In genomic region chr18:78156466-78156865, GRCh38 we compare ENCODE assay signal across 21 cellular contexts.
DNase-seq lines count a peak whose midpoint lies in the region; ATAC-seq, FAIRE-seq and TF ChIP-seq lines count a peak whose summit lies in the region.
"Had no signal": no experiment of that assay in that cellular context is flagged by ENCODE, and none has a peak within 500 bp of the region (broad histone marks: within the 10 kb centered on the region; RNA-seq: fewer than 3 reads in every experiment).

No MANE protein-coding gene starts in this region.

- H3K79me1 ChIP-seq in mesendoderm (ENCODE audit: low read length) = no peaks in the 10 kb centered on the region

- no peak overlapping the region for H3K18ac ChIP-seq in mesendoderm (ENCODE audit: low read length)

- CTCF ChIA-PET in K562 (lab: Yijun Ruan, JAX; ENCODE audit: low intra/inter-chr PET ratio) = no interaction called here

- no peak overlapping the region for H2BK120ac ChIP-seq in mesendoderm (ENCODE audit: low read depth, low read length)

- no peak overlapping the region for H2AFZ ChIP-seq in K562 (ENCODE audit: low read depth, low read length)
- H2AFZ ChIP-seq: GM23248 had no signal

- no peaks in the 10 kb centered on the region for H3K79me2 ChIP-seq in K562 (ENCODE audit: control insufficient read depth, insufficient read depth, low read length)
- no peaks in the 10 kb centered on the region for H3K79me2 ChIP-seq in mesendoderm (ENCODE audit: control insufficient read depth, insufficient read depth, low read length)

- H3K27me3 ChIP-seq in HUES6 (ENCODE audit: control insufficient read depth, insufficient read depth, low read length) = no peaks in the 10 kb centered on the region
- peaks cover 0 to 16% of the 10 kb centered on the region in 2 experiments; a peak in 1 of 5 replicates for H3K27me3 ChIP-seq in K562 (ENCODE audit: control insufficient read depth in 2 of 2, insufficient read depth in 2 of 2, low read length in 2 of 2)
- no peaks in the 10 kb centered on the region for H3K27me3 ChIP-seq in mesendoderm (ENCODE audit: insufficient read depth, low read length, poor library complexity)
- no peaks in the 10 kb centered on the region for H3K27me3 ChIP-seq in thyroid gland
- H3K27me3 ChIP-seq: BE2C had no signal

- in situ Hi-C loops in K562 (cut with MboI) = no loop called here

- H4K8ac ChIP-seq in mesendoderm (ENCODE audit: low read depth, low read length) = no peak overlapping the region

- TF ChIP-seq POLR2A in K562 (conservative IDR thresholded peaks at IDR 0.05) = no peak
- no peak for TF ChIP-seq POLR2A in thyroid gland (IDR thresholded peaks at IDR 0.05)

- WGBS in K562 (ENCODE audit: insufficient coverage, low coverage, missing lambda C conversion rate) = 0% methylated on average over 1 of the region's 1 CpG
- no CpG with 5 or more reads among the region's 1 CpG for WGBS in mesendoderm (ENCODE audit: extremely low coverage, insufficient coverage, low lambda C conversion rate)
- WGBS in thyroid gland, 2 donors = 73 to 82% methylated on average over 1 of the region's 1 CpG

- no peak overlapping the region for H3K4ac ChIP-seq in mesendoderm (ENCODE audit: low read depth, low read length)

- ATAC-seq in K562 = no peak
- ATAC-seq: A549, HCT116 had no signal

- POLR2A ChIA-PET in K562 (lab: Yijun Ruan, JAX) = no interaction called here

- H2BK15ac ChIP-seq in mesendoderm (replicated peaks; ENCODE audit: low read depth) = no peak overlapping the region

- no peak for TF ChIP-seq RAD21 in K562 (CRISPR knock-in tag; conservative IDR thresholded peaks at IDR 0.05 in 1 of 2, IDR thresholded peaks at IDR 0.05 in 1 of 2)

- H3K4me1 ChIP-seq in HUES6 (ENCODE audit: control insufficient read depth, insufficient read depth, low read length) = peaks cover 10% of the 10 kb centered on the region; the same call in 1 of the 2 replicates
- H3K4me1 ChIP-seq in K562 (replicated peaks in 1 of 2; ENCODE audit: control insufficient read depth in 2 of 2, insufficient read depth in 2 of 2, low read length in 2 of 2) = no peaks in the 10 kb centered on the region
- H3K4me1 ChIP-seq in mesendoderm (ENCODE audit: control insufficient read depth, low read depth, low read length) = no peaks in the 10 kb centered on the region
- no peaks in the 10 kb centered on the region for H3K4me1 ChIP-seq in thyroid gland
- H3K4me1 ChIP-seq: A549; BE2C; BLaER1 treated with 17β-estradiol and CSF1 and Interleukin-3, amounts not matched to agents 10 nM and 100 nM had no signal

- intact Hi-C loops in K562 (cut with micrococcal nuclease) = no loop called here
- intact Hi-C loops in thyroid gland (cut with DNase I) = no loop called here

- H4K5ac ChIP-seq in mesendoderm (ENCODE audit: low read length) = no peak overlapping the region

- no peak overlapping the region for H3K9ac ChIP-seq in HUES6 (ENCODE audit: low read length)
- no peak overlapping the region for H3K9ac ChIP-seq in K562 (ENCODE audit: insufficient read depth in 1 of 2, low read depth in 2 of 2, low read length in 2 of 2)
- H3K9ac ChIP-seq in mesendoderm (ENCODE audit: low read length) = no peak overlapping the region
- H3K9ac ChIP-seq: BLaER1 treated with 17β-estradiol and CSF1 and Interleukin-3, amounts not matched to agents 10 nM and 100 nM; GM23248 had no signal

- H3K56ac ChIP-seq in mesendoderm (ENCODE audit: low read length) = no peak overlapping the region

- H3K4me3 ChIP-seq in HUES6 (ENCODE audit: low read depth, low read length) (no peak overlapping the region), K562 (no peak overlapping the region), mesendoderm (ENCODE audit: low read length) (no peak overlapping the region), thyroid gland (replicated peaks in 1 of 3) (no peak overlapping the region)
- H3K4me3 ChIP-seq: A549; BLaER1 treated with 17β-estradiol and CSF1 and Interleukin-3, amounts not matched to agents 10 nM and 100 nM; GM23248 had no signal

- FAIRE-seq in D721Med (lab: Jason Lieb, UNC) = peak; percentile 94
- FAIRE-seq in K562 (lab: Jason Lieb, UNC) = no peak
- FAIRE-seq: A549, GM12892 had no signal

- DNase-seq in D721Med (ENCODE audit: insufficient read length, low spot score) (no peak), K562 (ENCODE audit: extremely low read depth in 1 of 4, low spot score in 3 of 4) (no peak), mesendoderm (peak; percentile 6), GDM1 (lab: John Stamatoyannopoulos, UW) (no peak), thyroid gland (no peak)
- no peak for DNase-seq in activated effector memory CD4-positive, alpha-beta T cell treated with anti-CD3 and anti-CD28 coated beads, Interleukin-2, amount 50 U/mL, for 16 hours
- DNase-seq: 8988T; ACHN; AML-193; BE2C; CD4-positive, alpha-beta T cell; CD8-positive, alpha-beta memory T cell; DMS53; DMS79 treated with DMSO at 0.1 percent for 48 hours; GM23248; H9 had no signal

- no peaks in the 10 kb centered on the region for H3K36me3 ChIP-seq in HUES6 (ENCODE audit: control insufficient read depth, insufficient read depth, low read length)
- H3K36me3 ChIP-seq in K562 (ENCODE audit: control insufficient read depth, insufficient read depth, low read length) = no peaks in the 10 kb centered on the region
- H3K36me3 ChIP-seq in mesendoderm (ENCODE audit: control insufficient read depth, insufficient read depth, low read length) = no peaks in the 10 kb centered on the region
- H3K36me3 ChIP-seq in thyroid gland = no peaks in the 10 kb centered on the region
- H3K36me3 ChIP-seq: BE2C; BLaER1 treated with 17β-estradiol and CSF1 and Interleukin-3, amounts not matched to agents 10 nM and 100 nM had no signal

- H3K9me3 ChIP-seq in HUES6 (ENCODE audit: control insufficient read depth, insufficient read depth, low read depth, low read length) = 0 out of 2 replicates have a peak, but pooled peaks cover 3% of the 10 kb centered on the region
- H3K9me3 ChIP-seq in K562 (replicated peaks; ENCODE audit: control insufficient read depth, insufficient read depth, low read depth, low read length) = no peaks in the 10 kb centered on the region
- H3K9me3 ChIP-seq in thyroid gland = no peaks in the 10 kb centered on the region
- H3K9me3 ChIP-seq: A549; BE2C; BLaER1 treated with 17β-estradiol and CSF1 and Interleukin-3, amounts not matched to agents 10 nM and 100 nM had no signal

- 0 out of 2 replicates have a peak overlapping the region, but pooled peaks have one; percentile 57 for H3K27ac ChIP-seq in HUES6 (ENCODE audit: low read depth, low read length)
- no peak overlapping the region for H3K27ac ChIP-seq in K562 (ENCODE audit: extremely low read depth, low read depth, low read length)
- H3K27ac ChIP-seq in mesendoderm (ENCODE audit: low read depth, low read length) = no peak overlapping the region
- H3K27ac ChIP-seq in thyroid gland = no peak overlapping the region
- H3K27ac ChIP-seq: A549; BLaER1 treated with 17β-estradiol and CSF1 and Interleukin-3, amounts not matched to agents 10 nM and 100 nM; GM23248 had no signal

- no peak overlapping the region for H2AK5ac ChIP-seq in mesendoderm (ENCODE audit: low read length)

- H3K9me1 ChIP-seq in K562 (ENCODE audit: control insufficient read depth, insufficient read depth, low read length) = no peaks in the 10 kb centered on the region

- no peak for TF ChIP-seq EP300 in K562 (IDR thresholded peaks at IDR 0.05; ENCODE audit: low read length)

- no peak overlapping the region for H3K23ac ChIP-seq in mesendoderm (ENCODE audit: low read length)

- TF ChIP-seq CTCF in D721Med (IDR thresholded peaks at IDR 0.05; ENCODE audit: insufficient read depth, missing control alignments) (no peak), K562 (IDR thresholded peaks at IDR 0.05 in 2 of 3, conservative IDR thresholded peaks at IDR 0.05 in 1 of 3; ENCODE audit: insufficient read depth in 2 of 3, low read depth in 1 of 3, low read length in 3 of 3) (no peak), thyroid gland (IDR thresholded peaks at IDR 0.05) (no peak)

- H4K20me1 ChIP-seq in K562 (replicated peaks; ENCODE audit: control insufficient read depth, insufficient read depth, low read length) = no peaks in the 10 kb centered on the region

- no peak overlapping the region for H3K4me2 ChIP-seq in K562 (ENCODE audit: insufficient read depth, low read length)
- H3K4me2 ChIP-seq in mesendoderm (ENCODE audit: low read length) = no peak overlapping the region
- H3K4me2 ChIP-seq: A549; BLaER1 treated with 17β-estradiol and CSF1 and Interleukin-3, amounts not matched to agents 10 nM and 100 nM had no signal

- no peak overlapping the region for H2BK5ac ChIP-seq in mesendoderm (ENCODE audit: low read length)

- BruUV-seq in K562 (replicated peaks; lab: Mats Ljungman, UMichigan) = no TSS peak

TF ChIP-seq in K562, 482 proteins besides CTCF, POLR2A, EP300 and RAD21:
- TF ChIP-seq TBP (optimal IDR thresholded peaks at IDR 0.05; ENCODE audit: low read depth, low read length) (peak; percentile 45), RBM17 (IDR thresholded peaks at IDR 0.05; ENCODE audit: borderline replicate concordance, low read depth, low read length) (no peak), FUS (optimal IDR thresholded peaks at IDR 0.05; ENCODE audit: low read depth, low read length) (no peak), ZNF347 (CRISPR knock-in tag; IDR thresholded peaks at IDR 0.05; ENCODE audit: low read depth) (no peak), GTF2E2 (tag; IDR thresholded peaks at IDR 0.05) (no peak)
